Comparison of ENCODE assay signal across 14 cellular contexts in the genomic region with DNA sequence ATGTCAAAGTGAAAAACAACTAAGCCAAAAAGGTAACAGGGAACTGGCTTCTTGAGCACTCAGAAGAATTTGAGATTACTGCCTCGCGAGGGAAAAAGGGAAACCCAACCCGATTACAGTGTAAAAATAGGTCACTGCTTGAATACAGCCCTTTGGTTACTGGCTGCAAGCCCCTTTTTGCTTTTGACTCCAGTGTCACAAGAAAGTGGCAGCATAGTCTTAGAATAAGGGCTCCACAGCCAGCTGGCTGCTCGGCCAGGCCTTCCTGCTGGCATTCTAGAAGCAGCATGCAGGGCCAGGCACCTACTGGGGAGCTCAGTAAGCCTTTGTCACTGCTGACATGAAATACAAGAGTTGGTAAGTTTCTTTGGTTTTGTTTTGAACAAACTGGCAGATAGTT.
A peak's percentile ranks its signal among the peaks of the same experiment; 100 is the strongest.
DNase-seq lines count a peak whose midpoint lies in the region; TF ChIP-seq lines count a peak whose summit lies in the region.
"Had no signal": no experiment of that assay in that cellular context is flagged by ENCODE, and none has a peak within 500 bp of the region (broad histone marks: within the 10 kb centered on the region; RNA-seq: fewer than 3 reads in every experiment).

No MANE protein-coding gene starts in this region.

- DNase-seq in Ammon's horn (ENCODE audit: low spot score) (peak; percentile 88), cerebellar cortex (ENCODE audit: low spot score) (peak; percentile 89), hepatocyte (ENCODE audit: low spot score) (no peak), putamen (ENCODE audit: low spot score) (peak; percentile 83), DMS114 treated with DMSO at 0.1 percent for 48 hours (lab: John Stamatoyannopoulos, UW; ENCODE audit: unreplicated experiment) (no peak)
- DNase-seq in activated CD4-positive, alpha-beta memory T cell treated with anti-CD3 and anti-CD28 coated beads, Interleukin-2, amount 10 ng/mL, durations not matched to agents 7 days and 5 days: no peak
- no peak for DNase-seq in effector CD8-positive, alpha-beta T cell (lab: John Stamatoyannopoulos, UW)
- no peak for DNase-seq in activated CD4-positive, CD25-positive, alpha-beta regulatory T cell treated with anti-CD3 and anti-CD28 coated beads, Interleukin-2, amount 50 U/mL, for 72 hours
- DNase-seq: activated CD4-positive, alpha-beta T cell treated with anti-CD3 and anti-CD28 coated beads, Interleukin-2, amount 50 U/mL, for 48 hours; DND-41; NCI-H187 treated with DMSO at 0.1 percent for 48 hours had no signal

- H3K4me1 Mint-ChIP-seq in activated CD4-positive, alpha-beta memory T cell treated with anti-CD3 and anti-CD28 coated beads, Interleukin-2, amount 10 ng/mL, durations not matched to agents 7 days and 5 days: peaks cover 17% of the 10 kb centered on the region

- POLR2A ChIA-PET in activated CD4-positive, alpha-beta memory T cell treated with anti-CD3 and anti-CD28 coated beads, Interleukin-2, amount 10 ng/mL, durations not matched to agents 7 days and 5 days (lab: Charles Lee): no interaction called here

- H3K27ac ChIP-seq in hepatocyte: peak overlapping the region; percentile 59
- H3K27ac ChIP-seq: A549 had no signal

- H3K4me2 ChIP-seq in hepatocyte: no peak overlapping the region
- H3K4me2 ChIP-seq: A549 had no signal

- H3K36me3 Mint-ChIP-seq in activated CD4-positive, alpha-beta memory T cell treated with anti-CD3 and anti-CD28 coated beads, Interleukin-2, amount 10 ng/mL, durations not matched to agents 7 days and 5 days (ENCODE audit: low read depth): no peaks in the 10 kb centered on the region

- H4K20me1 ChIP-seq in hepatocyte (ENCODE audit: insufficient read depth, poor library complexity, severe bottlenecking): no peaks in the 10 kb centered on the region

- H3K9me3 Mint-ChIP-seq in activated CD4-positive, alpha-beta memory T cell treated with anti-CD3 and anti-CD28 coated beads, Interleukin-2, amount 10 ng/mL, durations not matched to agents 7 days and 5 days: no peaks in the 10 kb centered on the region
- H3K9me3 Mint-ChIP-seq: activated naive CD4-positive, alpha-beta T cell treated with anti-CD3 and anti-CD28 coated beads, Interleukin-2, amount 50 U/mL, for 24 hours had no signal

- H3K4me3 ChIP-seq in hepatocyte: no peak overlapping the region
- H3K4me3 ChIP-seq: A549, prostate gland had no signal

- no peaks in the 10 kb centered on the region for H3K27me3 Mint-ChIP-seq in activated CD4-positive, alpha-beta memory T cell treated with anti-CD3 and anti-CD28 coated beads, Interleukin-2, amount 10 ng/mL, durations not matched to agents 7 days and 5 days
- H3K27me3 Mint-ChIP-seq: activated naive CD4-positive, alpha-beta T cell treated with anti-CD3 and anti-CD28 coated beads, Interleukin-2, amount 50 U/mL, for 24 hours had no signal

- H3K4me1 ChIP-seq in hepatocyte (ENCODE audit: insufficient read depth): no peaks in the 10 kb centered on the region
- H3K4me1 ChIP-seq: prostate gland had no signal

- WGBS in hepatocyte (ENCODE audit: low lambda C conversion rate, missing lambda C conversion rate): 91% methylated on average over 4 of the region's 4 CpGs

- H3K27ac Mint-ChIP-seq in activated CD4-positive, alpha-beta memory T cell treated with anti-CD3 and anti-CD28 coated beads, Interleukin-2, amount 10 ng/mL, durations not matched to agents 7 days and 5 days: no peak overlapping the region
- H3K27ac Mint-ChIP-seq: activated naive CD4-positive, alpha-beta T cell treated with anti-CD3 and anti-CD28 coated beads, Interleukin-2, amount 50 U/mL, for 24 hours had no signal

- H2AFZ ChIP-seq in hepatocyte: no peak overlapping the region

- no peaks in the 10 kb centered on the region for H3K79me2 ChIP-seq in hepatocyte

- no peaks in the 10 kb centered on the region for H3K9me3 ChIP-seq in hepatocyte (ENCODE audit: low read depth)
- H3K9me3 ChIP-seq: A549, prostate gland had no signal

- no peaks in the 10 kb centered on the region for H3K36me3 ChIP-seq in hepatocyte (replicated peaks; ENCODE audit: insufficient read depth, low read depth)
- H3K36me3 ChIP-seq: prostate gland had no signal

- no peak for TF ChIP-seq CTCF in hepatocyte (IDR thresholded peaks at IDR 0.05; ENCODE audit: poor library complexity)

- no peak overlapping the region for H3K4me3 Mint-ChIP-seq in activated CD4-positive, alpha-beta memory T cell treated with anti-CD3 and anti-CD28 coated beads, Interleukin-2, amount 10 ng/mL, durations not matched to agents 7 days and 5 days
- H3K4me3 Mint-ChIP-seq: activated naive CD4-positive, alpha-beta T cell treated with anti-CD3 and anti-CD28 coated beads, Interleukin-2, amount 50 U/mL, for 24 hours had no signal

- no peaks in the 10 kb centered on the region for H3K9me2 ChIP-seq in hepatocyte (replicated peaks; ENCODE audit: insufficient read depth)

- no peaks in the 10 kb centered on the region for H3K27me3 ChIP-seq in hepatocyte

- CTCF ChIA-PET in activated CD4-positive, alpha-beta memory T cell treated with anti-CD3 and anti-CD28 coated beads, Interleukin-2, amount 10 ng/mL, durations not matched to agents 7 days and 5 days (lab: Charles Lee): interaction anchor here (1.2 to 4.8 kb wide), 4 partner anchors 62 to 104 kb away, joined by 3 to 84 read pairs (median 19); no protein-coding TSS in a partner anchor

Comparison
In these comparisons a context has a peak if more than half of its experiments do, and no peak if none do; other contexts are left out.
1. DNase-seq: peak in Ammon's horn (single experiment), cerebellar cortex (single experiment) and putamen (single experiment); none in hepatocyte (single experiment), activated CD4-positive, alpha-beta memory T cell treated with anti-CD3 and anti-CD28 coated beads, Interleukin-2, amount 10 ng/mL, durations not matched to agents 7 days and 5 days (single experiment), DMS114 treated with DMSO at 0.1 percent for 48 hours (single experiment), effector CD8-positive, alpha-beta T cell (single experiment) and activated CD4-positive, CD25-positive, alpha-beta regulatory T cell treated with anti-CD3 and anti-CD28 coated beads, Interleukin-2, amount 50 U/mL, for 72 hours (single experiment).